ENCODE assay signal across 35 cellular contexts in genomic region chr19:55419089-55419488, GRCh38. TPM values are rescaled to one million over a fixed set of nuclear protein-coding genes. Genes with fewer than 3 reads are reported as not detected.
"Had no signal": no experiment of that assay in that cellular context is flagged by ENCODE, and none has a peak within 500 bp of the region (broad histone marks: within the 10 kb centered on the region; RNA-seq: fewer than 3 reads in every experiment).

No MANE protein-coding gene starts in this region.

- H3K27me3 ChIP-seq: brain microvascular endothelial cell, Peyer's patch had no signal

- H3K27ac ChIP-seq: brain microvascular endothelial cell, cardiac muscle cell, Peyer's patch, RWPE1, VCaP had no signal

- H3K9me3 ChIP-seq: Peyer's patch had no signal

- H3K36me3 ChIP-seq: brain microvascular endothelial cell, cardiac muscle cell, Peyer's patch had no signal

- ATAC-seq: activated naive CD8-positive, alpha-beta T cell treated with anti-CD3 and anti-CD28 coated beads, Interleukin-2, amount 50 U/mL, for 24 hours; Right ventricle myocardium inferior had no signal

- DNase-seq: activated B cell treated with CpG ODN at 0.5 μM for 24 hours; activated CD4-positive, alpha-beta memory T cell treated with anti-CD3 and anti-CD28 coated beads, Interleukin-2, amount 10 ng/mL, durations not matched to agents 7 days and 5 days; activated CD4-positive, alpha-beta T cell treated with anti-CD3 and anti-CD28 coated beads for 4 hours; activated CD4-positive, CD25-positive, alpha-beta regulatory T cell treated with anti-CD3 and anti-CD28 coated beads, Interleukin-2, amount 50 U/mL, for 72 hours; activated CD8-positive, alpha-beta memory T cell treated with anti-CD3 and anti-CD28 coated beads for 24 hours; activated CD8-positive, alpha-beta memory T cell treated with anti-CD3 and anti-CD28 coated beads, Interleukin-2, amount 10 ng/mL, durations not matched to agents 7 days and 5 days; activated CD8-positive, alpha-beta memory T cell treated with anti-CD3 and anti-CD28 coated beads, Interleukin-2, amount 50 U/mL, for 48 hours; activated effector memory CD4-positive, alpha-beta T cell treated with Interleukin-2 at 50 U/mL for 16 hours; activated naive CD4-positive, alpha-beta T cell treated with anti-CD3 and anti-CD28 coated beads, Interleukin-2, amount 10 ng/mL, durations not matched to agents 7 days and 5 days; activated naive CD8-positive, alpha-beta T cell treated with anti-CD3 and anti-CD28 coated beads, Interleukin-2, amount 50 U/mL, for 24 hours; activated T-cell treated with anti-CD3 and anti-CD28 coated beads, Interleukin-2, amount 50 U/mL, for 48 hours; aorta; brain microvascular endothelial cell; MM.1S; MV-4-11; NCI-H1092; NCI-H1436 treated with DMSO at 0.1 percent for 48 hours; NCI-H1694 treated with DMSO at 0.1 percent for 48 hours; NCI-H2029; NCI-H345; NCI-H524 treated with DMSO at 0.1 percent for 48 hours; PC-3; Peyer's patch; SIG-M5; SW 1271; T-helper 1 cell; T-helper 2 cell; T-helper 9 cell had no signal

- H3K4me3 ChIP-seq: cardiac muscle cell, Peyer's patch had no signal

- H3K4me1 ChIP-seq: Peyer's patch had no signal

RNA-seq across cellular contexts. Expression of gene SHISA7, which starts 24.0 kb away (rescaled TPM):
- total RNA-seq: activated B cell treated with CpG ODN at 0.5 μM for 24 hours; activated CD4-positive, alpha-beta memory T cell treated with anti-CD3 and anti-CD28 coated beads, Interleukin-2, amount 10 ng/mL, durations not matched to agents 7 days and 5 days; activated CD8-positive, alpha-beta memory T cell treated with anti-CD3 and anti-CD28 coated beads, Interleukin-2, amount 10 ng/mL, durations not matched to agents 7 days and 5 days; aorta; cardiac muscle cell; NCI-H460; PC-3; Peyer's patch; Right ventricle myocardium inferior; SK-MEL-5 had no signal
- polyA plus RNA-seq: cardiac muscle cell had no signal

RNA-seq across cellular contexts. Expression of gene TMEM238, which starts 35.0 kb away (rescaled TPM):
- total RNA-seq: LHCN-M2, SK-MEL-5 had no signal
- polyA plus RNA-seq: aorta had no signal
